ENCODE assay signal across 27 cellular contexts in genomic region chr17:39870776-39871175, GRCh38. TPM values are rescaled to one million over a fixed set of nuclear protein-coding genes. Genes with fewer than 3 reads are reported as not detected.
"Had no signal": no experiment of that assay in that cellular context is flagged by ENCODE, and none has a peak within 500 bp of the region (broad histone marks: within the 10 kb centered on the region; RNA-seq: fewer than 3 reads in every experiment).

No MANE protein-coding gene starts in this region.

- H3K27ac ChIP-seq: Peyer's patch, RWPE1, SJCRH30 had no signal

- ATAC-seq: activated T-helper 17 cell treated with anti-CD3 and anti-CD28 coated beads, Interleukin-2, amount 50 U/mL, for 72 hours had no signal

- H3K27me3 ChIP-seq: Peyer's patch, SJCRH30 had no signal

- H3K4me3 Mint-ChIP-seq: activated CD4-positive, alpha-beta memory T cell treated with anti-CD3 and anti-CD28 coated beads for 36 hours; activated CD4-positive, alpha-beta T cell treated with anti-CD3 and anti-CD28 coated beads, Interleukin-2, amount 10 ng/mL, durations not matched to agents 7 days and 5 days; activated naive CD4-positive, alpha-beta T cell treated with anti-CD3 and anti-CD28 coated beads for 36 hours; activated naive CD8-positive, alpha-beta T cell; activated T-helper 17 cell treated with anti-CD3 and anti-CD28 coated beads, Interleukin-2, amount 50 U/mL, for 72 hours; brain; central memory CD8-positive, alpha-beta T cell; T-helper 1 cell treated with Interleukin-12 subunit alpha and Interleukin-12 subunit beta and Interleukin-4 antibody, amounts not matched to agents 30 μg/mL and 1 μg/mL, for 36 hours had no signal

- H3K9me3 Mint-ChIP-seq: activated CD4-positive, alpha-beta memory T cell treated with anti-CD3 and anti-CD28 coated beads for 36 hours; activated T-helper 17 cell treated with anti-CD3 and anti-CD28 coated beads, Interleukin-2, amount 50 U/mL, for 72 hours; central memory CD8-positive, alpha-beta T cell had no signal

- H3K9ac ChIP-seq: SK-N-SH had no signal

- H3K4me2 ChIP-seq: SK-N-SH had no signal

- H3K9me2 ChIP-seq: SK-N-SH had no signal

- DNase-seq: activated CD4-positive, alpha-beta memory T cell treated with anti-CD3 and anti-CD28 coated beads for 36 hours; activated CD4-positive, alpha-beta T cell treated with anti-CD3 and anti-CD28 coated beads, Interleukin-2, amount 10 ng/mL, durations not matched to agents 7 days and 5 days; activated CD4-positive, CD25-positive, alpha-beta regulatory T cell; activated CD8-positive, alpha-beta memory T cell treated with anti-CD3 and anti-CD28 coated beads for 24 hours; activated gamma-delta T cell; activated naive CD4-positive, alpha-beta T cell treated with anti-CD3 and anti-CD28 coated beads for 36 hours; activated T-cell treated with anti-CD3 and anti-CD28 coated beads, Interleukin-2, amount 50 U/mL, for 48 hours; amygdala; KG1; MG63; NCI-H1105 treated with DMSO at 0.1 percent for 48 hours; NCI-H146; NCI-H187 treated with DMSO at 0.1 percent for 48 hours; NCI-H2081 treated with DMSO at 0.1 percent for 48 hours; NCI-H446; NCI-H524; Peyer's patch; Right ventricle myocardium superior; SJCRH30; SK-N-SH had no signal

- H3K4me1 ChIP-seq: SJCRH30 had no signal

- FAIRE-seq: astrocyte had no signal

- H3K27ac Mint-ChIP-seq: activated CD4-positive, alpha-beta memory T cell treated with anti-CD3 and anti-CD28 coated beads for 36 hours; activated CD4-positive, alpha-beta T cell treated with anti-CD3 and anti-CD28 coated beads, Interleukin-2, amount 10 ng/mL, durations not matched to agents 7 days and 5 days; activated naive CD4-positive, alpha-beta T cell treated with anti-CD3 and anti-CD28 coated beads for 36 hours; activated naive CD8-positive, alpha-beta T cell; activated T-helper 17 cell treated with anti-CD3 and anti-CD28 coated beads, Interleukin-2, amount 50 U/mL, for 72 hours; brain; T-helper 1 cell treated with Interleukin-12 subunit alpha and Interleukin-12 subunit beta and Interleukin-4 antibody, amounts not matched to agents 30 μg/mL and 1 μg/mL, for 36 hours had no signal

- H3K9me3 ChIP-seq: MG63, SJCRH30, SK-N-SH had no signal

- H3K27me3 Mint-ChIP-seq: activated CD4-positive, alpha-beta memory T cell treated with anti-CD3 and anti-CD28 coated beads for 36 hours; activated naive CD8-positive, alpha-beta T cell; activated T-helper 17 cell treated with anti-CD3 and anti-CD28 coated beads, Interleukin-2, amount 50 U/mL, for 72 hours; central memory CD8-positive, alpha-beta T cell had no signal

- H3K36me3 ChIP-seq: MG63, Peyer's patch, SJCRH30 had no signal

- H3K4me1 Mint-ChIP-seq: brain had no signal

- H3K4me3 ChIP-seq: MG63, Peyer's patch, SJCRH30 had no signal

RNA-seq across cellular contexts. Expression of gene ZPBP2, which starts 2.8 kb away (rescaled TPM):
- total RNA-seq: activated CD4-positive, alpha-beta T cell treated with anti-CD3 and anti-CD28 coated beads, Interleukin-2, amount 10 ng/mL, durations not matched to agents 7 days and 5 days; activated naive CD4-positive, alpha-beta T cell treated with anti-CD3 and anti-CD28 coated beads for 36 hours; astrocyte; Peyer's patch; Right ventricle myocardium superior; SJCRH30 had no signal
- polyA plus RNA-seq: SK-N-SH had no signal

RNA-seq across cellular contexts. Expression of gene IKZF3, which starts 6.7 kb away (rescaled TPM):
- total RNA-seq: SJCRH30 had no signal
- polyA plus RNA-seq: SK-N-SH had no signal

RNA-seq across cellular contexts. Expression of gene LRRC3C, which starts 56.8 kb away (rescaled TPM):
- total RNA-seq: activated CD4-positive, alpha-beta memory T cell treated with anti-CD3 and anti-CD28 coated beads for 36 hours; activated CD4-positive, alpha-beta T cell treated with anti-CD3 and anti-CD28 coated beads, Interleukin-2, amount 10 ng/mL, durations not matched to agents 7 days and 5 days; activated naive CD4-positive, alpha-beta T cell treated with anti-CD3 and anti-CD28 coated beads for 36 hours; activated T-helper 17 cell treated with anti-CD3 and anti-CD28 coated beads, Interleukin-2, amount 50 U/mL, for 72 hours; astrocyte; Peyer's patch; Right ventricle myocardium superior; SJCRH30 had no signal
- polyA plus RNA-seq: SK-N-SH had no signal
